ENCODE assay signal across 27 cellular contexts in genomic region chr1:56719171-56719570, GRCh38.
"Had no signal": no experiment of that assay in that cellular context is flagged by ENCODE, and none has a peak within 500 bp of the region (broad histone marks: within the 10 kb centered on the region; RNA-seq: fewer than 3 reads in every experiment).

No MANE protein-coding gene starts in this region.

- H3K27ac ChIP-seq: colonic mucosa, esophagus muscularis mucosa, foreskin keratinocyte, neural progenitor cell, prostate gland, sigmoid colon, skin epidermis, spleen, thoracic aorta, tibial nerve, upper lobe of left lung had no signal

- DNase-seq: colonic mucosa; dermis blood vessel endothelial cell; effector memory CD4-positive, alpha-beta T cell; foreskin keratinocyte; hypothalamus; immature natural killer cell; islet precursor cell; kidney glomerular epithelial cell; left colon; mesenchymal stem cell; mucosa of descending colon; naive thymus-derived CD4-positive, alpha-beta T cell; nucleus accumbens; right cardiac atrium; sigmoid colon; spleen; stimulated activated CD4-positive, alpha-beta T cell treated with anti-CD3 and anti-CD28 coated beads, Interleukin-4, amount 100 ng/mL, for 4 hours; upper lobe of left lung had no signal

- H3K9me3 ChIP-seq: colonic mucosa, esophagus muscularis mucosa, mucosa of descending colon, prostate gland, sigmoid colon, spleen, thoracic aorta, tibial nerve, upper lobe of left lung had no signal

- ATAC-seq: foreskin keratinocyte; left colon; mucosa of descending colon; naive thymus-derived CD4-positive, alpha-beta T cell; right cardiac atrium; stimulated activated memory B cell treated with anti-CD40 and anti-IgM and Interleukin-4, amounts not matched to agents 10 μg/mL and 1 μg/mL and 100 μg/mL, for 72 hours had no signal

- H3K36me3 ChIP-seq: colonic mucosa, esophagus muscularis mucosa, neural progenitor cell, prostate gland, sigmoid colon, spleen, thoracic aorta, tibial nerve, upper lobe of left lung had no signal

- H3K4me3 ChIP-seq: colonic mucosa, esophagus muscularis mucosa, mucosa of descending colon, neural progenitor cell, prostate gland, sigmoid colon, skin epidermis, spleen, thoracic aorta, tibial nerve, upper lobe of left lung had no signal

- H3K27me3 ChIP-seq: colonic mucosa, esophagus muscularis mucosa, foreskin keratinocyte, neural progenitor cell, sigmoid colon, spleen, tibial nerve, upper lobe of left lung had no signal

- FAIRE-seq: endothelial cell of umbilical vein, urothelium cell line had no signal

- H3K4me1 ChIP-seq: colonic mucosa, esophagus muscularis mucosa, neural progenitor cell, prostate gland, sigmoid colon, spleen, tibial nerve, upper lobe of left lung had no signal
